In genomic region chr16:68472581-68472980, GRCh38 we compare ENCODE assay signal across 2 cellular contexts.
TF ChIP-seq lines count a peak whose summit lies in the region.

No MANE protein-coding gene starts in this region.

TF ChIP-seq in K562, 482 proteins besides CTCF, POLR2A, EP300 and RAD21:
- TF ChIP-seq ZNF655 (CRISPR knock-in tag; IDR thresholded peaks at IDR 0.05) = no peak
- no peak for TF ChIP-seq ZNF512 (tag; IDR thresholded peaks at IDR 0.05)
- TF ChIP-seq PKNOX1 (IDR thresholded peaks at IDR 0.05) = no peak
- TF ChIP-seq ZNF668 (CRISPR knock-in tag; IDR thresholded peaks at IDR 0.05) = no peak
- no peak for TF ChIP-seq ATF3 (IDR thresholded peaks at IDR 0.05)
- no peak for TF ChIP-seq ATF3 (CRISPR knock-in tag; conservative IDR thresholded peaks at IDR 0.05)
- TF ChIP-seq NELFE (IDR thresholded peaks at IDR 0.05; ENCODE audit: insufficient read depth, insufficient read length) = no peak
- no peak for TF ChIP-seq KLF6 (CRISPR knock-in tag; IDR thresholded peaks at IDR 0.05; ENCODE audit: borderline replicate concordance)
- no peak for TF ChIP-seq ZNF431 (CRISPR knock-in tag; IDR thresholded peaks at IDR 0.05)
- TF ChIP-seq CREBBP (IDR thresholded peaks at IDR 0.05; ENCODE audit: low read depth, low read length) = no peak
- TF ChIP-seq NCOA2 (IDR thresholded peaks at IDR 0.05; ENCODE audit: partially characterized antibody in 2 of 2) = no peak
- no peak for TF ChIP-seq JUNB (CRISPR knock-in tag; conservative IDR thresholded peaks at IDR 0.05)
- TF ChIP-seq TAF9B (IDR thresholded peaks at IDR 0.05; ENCODE audit: partially characterized antibody) = no peak
- no peak for TF ChIP-seq RBFOX2 (IDR thresholded peaks at IDR 0.05; ENCODE audit: low read depth, low read length)
TF ChIP-seq in K562: peak in this region for 0.

TF ChIP-seq in HepG2, 621 proteins besides CTCF, POLR2A, EP300 and RAD21:
- TF ChIP-seq ZBTB40 (IDR thresholded peaks at IDR 0.05) (no peak), ZBTB40 (CRISPR knock-in tag; IDR thresholded peaks at IDR 0.05) (no peak), MTA1 (CRISPR knock-in tag; IDR thresholded peaks at IDR 0.05; ENCODE audit: borderline replicate concordance) (no peak), PLRG1 (conservative IDR thresholded peaks at IDR 0.05) (no peak), MTA3 (CRISPR knock-in tag; IDR thresholded peaks at IDR 0.05) (no peak), CREBL2 (CRISPR knock-in tag; IDR thresholded peaks at IDR 0.05; ENCODE audit: borderline replicate concordance) (no peak), ZSCAN22 (CRISPR knock-in tag; IDR thresholded peaks at IDR 0.05) (no peak), DPF2 (CRISPR knock-in tag; IDR thresholded peaks at IDR 0.05; ENCODE audit: borderline replicate concordance, low read depth) (no peak), ZNF737 (CRISPR knock-in tag; IDR thresholded peaks at IDR 0.05; ENCODE audit: borderline replicate concordance) (no peak), MAF1 (CRISPR knock-in tag; IDR thresholded peaks at IDR 0.05; ENCODE audit: borderline replicate concordance) (no peak), AFF4 (CRISPR knock-in tag; IDR thresholded peaks at IDR 0.05) (no peak), FOXJ3 (CRISPR knock-in tag; IDR thresholded peaks at IDR 0.05; ENCODE audit: borderline replicate concordance) (no peak), MAX (IDR thresholded peaks at IDR 0.05) (no peak), CEBPB (IDR thresholded peaks at IDR 0.05; ENCODE audit: borderline replicate concordance, low read depth, low read length) (no peak), BCLAF1 (IDR thresholded peaks at IDR 0.05) (no peak), ZNF275 (CRISPR knock-in tag; IDR thresholded peaks at IDR 0.05; ENCODE audit: borderline replicate concordance) (no peak), HDAC2 (CRISPR knock-in tag; IDR thresholded peaks at IDR 0.05) (no peak)
